ENCODE assay signal across 13 cellular contexts in genomic region chr3:196406806-196407470, GRCh38. TPM values are rescaled to one million over a fixed set of nuclear protein-coding genes. Genes with fewer than 3 reads are reported as not detected.
DNase-seq lines count a peak whose midpoint lies in the region; ATAC-seq and TF ChIP-seq lines count a peak whose summit lies in the region.
"Had no signal": no experiment of that assay in that cellular context is flagged by ENCODE, and none has a peak within 500 bp of the region (broad histone marks: within the 10 kb centered on the region; RNA-seq: fewer than 3 reads in every experiment).

No MANE protein-coding gene starts in this region.

- H3K36me3 ChIP-seq in brain microvascular endothelial cell (replicated peaks) (peaks cover 3% of the 10 kb centered on the region), mesendoderm (ENCODE audit: control insufficient read depth, insufficient read depth, low read length) (no peaks in the 10 kb centered on the region)

- no peak overlapping the region for H3K4ac ChIP-seq in mesendoderm (ENCODE audit: low read depth, low read length)

- no peak overlapping the region for H2AK5ac ChIP-seq in mesendoderm (ENCODE audit: low read length)

- H3K18ac ChIP-seq in mesendoderm (ENCODE audit: low read length): no peak overlapping the region

- WGBS in mesendoderm (ENCODE audit: extremely low coverage, insufficient coverage, low lambda C conversion rate): no CpG with 5 or more reads among the region's 8 CpGs

- no peaks in the 10 kb centered on the region for H3K4me1 ChIP-seq in mesendoderm (ENCODE audit: control insufficient read depth, low read depth, low read length)

- H4K8ac ChIP-seq in mesendoderm (ENCODE audit: low read depth, low read length): no peak overlapping the region

- no peak overlapping the region for H4K5ac ChIP-seq in mesendoderm (ENCODE audit: low read length)

- H3K4me3 ChIP-seq in AG09309 (ENCODE audit: control insufficient read depth, low read depth, low read length): no peak overlapping the region
- H3K4me3 ChIP-seq in HFF-Myc (replicated peaks; ENCODE audit: low read depth, low read length): no peak overlapping the region
- H3K4me3 ChIP-seq in brain microvascular endothelial cell (ENCODE audit: low read depth, low read length): no peak overlapping the region
- no peak overlapping the region for H3K4me3 ChIP-seq in mesendoderm (ENCODE audit: low read length)

- no peak overlapping the region for H3K4me2 ChIP-seq in mesendoderm (ENCODE audit: low read length)

- H3K79me2 ChIP-seq in mesendoderm (ENCODE audit: control insufficient read depth, insufficient read depth, low read length): peaks cover 16% of the 10 kb centered on the region

- H3K79me1 ChIP-seq in mesendoderm (ENCODE audit: low read length): peaks cover 13% of the 10 kb centered on the region

- no peak for ATAC-seq in HG03108 (IDR thresholded peaks at IDR 0.05; ENCODE audit: unreplicated experiment)
- ATAC-seq: activated T-cell treated with anti-CD3 and anti-CD28 coated beads, Interleukin-2, amount 50 U/mL, for 4 hours had no signal

- H2BK15ac ChIP-seq in mesendoderm (replicated peaks; ENCODE audit: low read depth): no peak overlapping the region

- no peak overlapping the region for H3K56ac ChIP-seq in mesendoderm (ENCODE audit: low read length)

- H2BK5ac ChIP-seq in mesendoderm (ENCODE audit: low read length): no peak overlapping the region

- no peak overlapping the region for H2BK120ac ChIP-seq in mesendoderm (ENCODE audit: low read depth, low read length)

- H3K27ac ChIP-seq in brain microvascular endothelial cell (no peak overlapping the region), mesendoderm (ENCODE audit: low read depth, low read length) (no peak overlapping the region)

- no peak overlapping the region for H3K9ac ChIP-seq in mesendoderm (ENCODE audit: low read length)

- no peaks in the 10 kb centered on the region for H3K27me3 ChIP-seq in brain microvascular endothelial cell (replicated peaks)
- H3K27me3 ChIP-seq in mesendoderm (ENCODE audit: insufficient read depth, low read length, poor library complexity): no peaks in the 10 kb centered on the region

- TF ChIP-seq CTCF in AG09309 (IDR thresholded peaks at IDR 0.05; ENCODE audit: control insufficient read depth, insufficient read depth, low read depth, low read length, missing control alignments) (no peak), HFF-Myc (IDR thresholded peaks at IDR 0.05; ENCODE audit: low read depth, low read length, missing control alignments) (no peak), brain microvascular endothelial cell (IDR thresholded peaks at IDR 0.05; ENCODE audit: low read depth, low read length, missing control alignments) (no peak)

- in situ Hi-C loops in brain microvascular endothelial cell (cut with HindIII; ENCODE audit: low pct_ligation_motif_present, low sequenced_read_pairs): no loop called here

- DNase-seq in AG09309 (ENCODE audit: low read depth): peak; percentile 46
- peak; percentile 35 for DNase-seq in HFF-Myc (ENCODE audit: extremely low read depth, low read depth)
- DNase-seq in brain microvascular endothelial cell: peak; percentile 68
- peak; percentile 19 for DNase-seq in mesendoderm
- no peak for DNase-seq in putamen (ENCODE audit: low spot score)
- no peak for DNase-seq in NCI-H1105 (lab: John Stamatoyannopoulos, UW)
- no peak for DNase-seq in stimulated activated naive CD4-positive, alpha-beta T cell (lab: John Stamatoyannopoulos, UW)
- DNase-seq: activated T-cell treated with anti-CD3 and anti-CD28 coated beads, Interleukin-2, amount 50 U/mL, for 4 hours; COR-L47; kidney; NCI-H2227 treated with DMSO at 0.1 percent for 48 hours; RPMI8226 had no signal

- no peak overlapping the region for H3K23ac ChIP-seq in mesendoderm (ENCODE audit: low read length)

RNA-seq across cellular contexts. Expression of gene UBXN7, which starts 25.3 kb away (rescaled TPM):
- 31.0 TPM for polyA plus RNA-seq in mesendoderm (2013, experiment 1 of 2)
- 28.9 TPM for polyA plus RNA-seq in mesendoderm (2013, experiment 2 of 2)

Comparison
In these comparisons a context has a peak if more than half of its experiments do, and no peak if none do; other contexts are left out.
1. DNase-seq: peak in AG09309 (single experiment), HFF-Myc (single experiment), brain microvascular endothelial cell (single experiment) and mesendoderm (single experiment); none in putamen (single experiment), NCI-H1105 (single experiment) and stimulated activated naive CD4-positive, alpha-beta T cell (0 of 6).